ENCODE assay signal across 9 cellular contexts in the genomic region with DNA sequence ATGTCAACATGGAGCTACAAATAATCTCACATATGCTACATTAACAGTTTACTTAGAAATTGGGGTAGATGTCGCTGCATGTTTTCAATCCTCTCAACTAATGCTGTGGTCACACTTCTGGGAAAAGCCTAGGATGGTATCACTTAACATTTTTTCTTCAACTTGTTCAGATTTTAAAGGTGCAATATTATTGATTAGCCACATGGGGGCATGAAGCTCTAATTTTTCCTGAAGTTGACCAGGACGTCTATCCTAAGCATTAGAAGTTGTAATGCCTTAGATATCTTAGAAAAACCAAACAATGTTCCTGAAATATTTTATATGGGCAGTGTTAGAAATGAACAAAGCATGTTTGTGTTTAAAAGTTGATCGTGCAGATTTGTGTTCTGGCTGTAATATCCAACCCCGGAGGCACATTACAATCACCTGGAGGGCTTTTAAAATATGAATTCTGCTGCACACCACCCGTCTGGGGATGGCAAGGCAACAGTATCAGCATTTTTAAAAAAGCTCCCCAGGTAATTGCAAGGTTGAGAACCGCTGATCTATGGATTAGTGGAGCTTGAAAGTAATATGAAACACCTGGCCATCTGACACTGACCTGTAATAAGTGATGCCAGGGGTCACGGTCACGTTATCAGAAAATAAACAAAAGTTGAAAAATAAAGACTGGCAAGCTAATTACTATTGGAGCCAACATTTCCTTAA.
DNase-seq lines count a peak whose midpoint lies in the region; ATAC-seq and TF ChIP-seq lines count a peak whose summit lies in the region.
"Had no signal": no experiment of that assay in that cellular context is flagged by ENCODE, and none has a peak within 500 bp of the region (broad histone marks: within the 10 kb centered on the region; RNA-seq: fewer than 3 reads in every experiment).

No MANE protein-coding gene starts in this region.

- H3K27ac ChIP-seq in OCI-LY7 (ENCODE audit: low read depth, low read length, poor library complexity, severe bottlenecking) = no peak overlapping the region

- H3K4me1 ChIP-seq in OCI-LY7 (ENCODE audit: insufficient read depth, low read length, poor library complexity, severe bottlenecking) = no peaks in the 10 kb centered on the region

- H3K4me1 Mint-ChIP-seq in osteocyte (ENCODE audit: unreplicated experiment) = peaks cover 17% of the 10 kb centered on the region

- no peak overlapping the region for H2AFZ ChIP-seq in OCI-LY7 (ENCODE audit: low read length)

- intact Hi-C loops in OCI-LY7 (cut with micrococcal nuclease; ENCODE audit: unreplicated experiment) = no loop called here

- H3K9me3 Mint-ChIP-seq in osteocyte (ENCODE audit: unreplicated experiment) = no peaks in the 10 kb centered on the region
- H3K9me3 Mint-ChIP-seq: dendritic cell treated with granulocyte-macrophage colony-stimulating factor and Interleukin-4, amounts not matched to agents 40 ng/mL and 50 ng/mL, for 4 days had no signal

- TF ChIP-seq CTCF in OCI-LY7 (conservative IDR thresholded peaks at IDR 0.05; ENCODE audit: low read length) (peak; percentile 75), osteocyte (IDR thresholded peaks at IDR 0.05) (peak; percentile 73)

- no TSS peak for BruUV-seq in OCI-LY7 (replicated peaks; lab: Mats Ljungman, UMichigan)

- H3K9me2 ChIP-seq in OCI-LY7 (ENCODE audit: insufficient read depth, low read length) = no peaks in the 10 kb centered on the region

- H3K4me3 ChIP-seq in OCI-LY7 (ENCODE audit: low read depth, low read length, poor library complexity, severe bottlenecking) = no peak overlapping the region

- CTCF ChIA-PET in OCI-LY7 (lab: Charles Lee; ENCODE audit: unreplicated experiment) = no interaction called here

- H3K27me3 Mint-ChIP-seq in osteocyte (ENCODE audit: unreplicated experiment) = no peaks in the 10 kb centered on the region

- H3K4me2 ChIP-seq in OCI-LY7 (ENCODE audit: low read length) = no peak overlapping the region

- no peaks in the 10 kb centered on the region for H3K79me2 ChIP-seq in OCI-LY7 (ENCODE audit: insufficient read depth, low read depth, low read length)

- H3K9me3 ChIP-seq in OCI-LY7 (ENCODE audit: low read length) = no peaks in the 10 kb centered on the region

- peak overlapping the region; percentile 24 for H3K27ac Mint-ChIP-seq in osteocyte (ENCODE audit: unreplicated experiment)
- H3K27ac Mint-ChIP-seq: dendritic cell treated with granulocyte-macrophage colony-stimulating factor and Interleukin-4, amounts not matched to agents 40 ng/mL and 50 ng/mL, for 4 days had no signal

- no peaks in the 10 kb centered on the region for H4K20me1 ChIP-seq in OCI-LY7 (ENCODE audit: insufficient read depth, low read length)

- H3K36me3 ChIP-seq in OCI-LY7 (ENCODE audit: insufficient read depth, low read length) = no peaks in the 10 kb centered on the region

- POLR2A ChIA-PET in OCI-LY7 (lab: Charles Lee) = no interaction called here

- DNase-seq in Ammon's horn (ENCODE audit: low spot score) = peak; percentile 38
- peak; percentile 67 for DNase-seq in HCEC 1CT
- DNase-seq in OCI-LY7 (ENCODE audit: low spot score) = peak; percentile 5
- peak; percentile 76 for DNase-seq in epidermal melanocyte (ENCODE audit: insufficient read length, low spot score)
- DNase-seq in osteocyte (ENCODE audit: extremely low spot score, unreplicated experiment) = no peak

- H3K4me3 Mint-ChIP-seq in osteocyte (ENCODE audit: unreplicated experiment) = no peak overlapping the region
- H3K4me3 Mint-ChIP-seq: dendritic cell treated with granulocyte-macrophage colony-stimulating factor and Interleukin-4, amounts not matched to agents 40 ng/mL and 50 ng/mL, for 4 days had no signal

- H3K36me3 Mint-ChIP-seq in osteocyte (ENCODE audit: unreplicated experiment) = no peaks in the 10 kb centered on the region

- no peak for ATAC-seq in HG03565 (IDR thresholded peaks at IDR 0.05; ENCODE audit: unreplicated experiment)
- no peak for ATAC-seq in GM19397 (IDR thresholded peaks at IDR 0.05; ENCODE audit: unreplicated experiment)
- ATAC-seq in HG02759 (IDR thresholded peaks at IDR 0.05; ENCODE audit: unreplicated experiment) = no peak
